ENCODE assay signal across 8 cellular contexts in the genomic region with DNA sequence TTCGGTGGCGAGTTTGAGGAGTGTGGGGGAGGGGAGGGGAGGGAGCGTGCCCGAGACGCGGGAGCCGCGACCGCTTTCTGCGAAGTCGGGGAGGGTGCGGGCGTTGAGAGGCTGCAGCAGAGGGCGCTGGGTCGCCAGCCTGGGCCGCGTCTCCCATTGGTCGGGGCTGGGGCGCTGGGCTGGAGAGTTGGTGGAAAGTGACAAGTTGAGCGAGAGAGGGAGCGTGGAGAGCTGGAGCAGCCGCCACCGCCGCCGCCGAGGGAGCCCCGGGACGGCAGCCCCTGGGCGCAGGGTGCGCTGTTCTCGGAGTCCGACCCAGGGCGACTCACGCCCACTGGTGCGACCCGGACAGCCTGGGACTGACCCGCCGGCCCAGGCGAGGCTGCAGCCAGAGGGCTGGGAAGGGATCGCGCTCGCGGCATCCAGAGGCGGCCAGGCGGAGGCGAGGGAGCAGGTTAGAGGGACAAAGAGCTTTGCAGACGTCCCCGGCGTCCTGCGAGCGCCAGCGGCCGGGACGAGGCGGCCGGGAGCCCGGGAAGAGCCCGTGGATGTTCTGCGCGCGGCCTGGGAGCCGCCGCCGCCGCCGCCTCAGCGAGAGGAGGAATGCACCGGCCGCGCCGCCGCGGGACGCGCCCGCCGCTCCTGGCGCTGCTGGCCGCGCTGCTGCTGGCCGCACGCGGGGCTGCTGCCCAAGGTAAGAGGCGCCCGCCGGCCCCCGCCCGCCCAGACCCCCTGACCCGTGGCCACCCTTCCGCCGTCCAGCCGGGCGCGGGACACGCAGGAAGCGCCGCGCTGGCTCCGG. TPM values are rescaled to one million over a fixed set of nuclear protein-coding genes. Genes with fewer than 3 reads are reported as not detected.
A peak's percentile ranks its signal among the peaks of the same experiment; 100 is the strongest.
DNase-seq lines count a peak whose midpoint lies in the region; TF ChIP-seq lines count a peak whose summit lies in the region.

A gene (plus strand): TSS at position 203 of the 802 bp plus-strand sequence.

- peaks cover 24% of the 10 kb centered on the region for H3K4me1 ChIP-seq in HEK293 (ENCODE audit: control insufficient read depth, insufficient read depth, low read length)

- CTCF ChIA-PET in HEK293 (lab: Yijun Ruan, JAX), result interaction anchor here (0.6 to 2.4 kb wide), 20 partner anchors 10 to 1463 kb away, joined by 3 to 10 read pairs (median 4); no protein-coding TSS in a partner anchor

- no peaks in the 10 kb centered on the region for H3K9me3 ChIP-seq in HEK293 (ENCODE audit: control insufficient read depth, insufficient read depth, low read depth, low read length)
- no peaks in the 10 kb centered on the region for H3K9me3 ChIP-seq in WERI-Rb-1 (ENCODE audit: severe bottlenecking)

- no peaks in the 10 kb centered on the region for H3K36me3 ChIP-seq in HEK293 (ENCODE audit: control insufficient read depth in 2 of 2, insufficient read depth in 1 of 2, low read length in 2 of 2)
- no peaks in the 10 kb centered on the region for H3K36me3 ChIP-seq in WERI-Rb-1
- no peaks in the 10 kb centered on the region for H3K36me3 ChIP-seq in kidney epithelial cell (ENCODE audit: control insufficient read depth, insufficient read depth, low read length)

- TF ChIP-seq CTCF in HEK293 (tag by site-specific recombination; IDR thresholded peaks at IDR 0.05) (peak; percentile 98), WERI-Rb-1 (IDR thresholded peaks at IDR 0.05; ENCODE audit: low read depth, low read length) (peak; percentile 81), kidney epithelial cell (IDR thresholded peaks at IDR 0.05; ENCODE audit: insufficient read depth, low read length, poor library complexity, severe bottlenecking) (peak; percentile 82)

- peak within 1 kb of the TSS; percentile 80 for H3K4me3 ChIP-seq in HEK293 (ENCODE audit: low read depth, low read length)
- H3K4me3 ChIP-seq in WERI-Rb-1 (ENCODE audit: low read depth, low read length), result peak within 1 kb of the TSS; percentile 79
- H3K4me3 ChIP-seq in kidney epithelial cell (ENCODE audit: low read depth, low read length), result peak within 1 kb of the TSS; percentile 76

- peak; percentile 87 for DNase-seq in EL
- DNase-seq in NCI-H1417 (lab: John Stamatoyannopoulos, UW), result peak; percentile 25 to 85 (median 78)
- peak; percentile 93 for DNase-seq in WERI-Rb-1
- peak; percentile 43 for DNase-seq in kidney epithelial cell (ENCODE audit: low read depth)
- peak; percentile 34 to 68 for DNase-seq in stimulated activated CD4-positive, alpha-beta T cell treated with anti-CD3 and anti-CD28 coated beads, Interleukin-12 subunit alpha, Interleukin-12 subunit beta, amount 100 ng/mL, for 24 hours (ENCODE audit: low read depth in 2 of 2)
- DNase-seq in effector CD4-positive, alpha-beta T cell, result no peak

- H3K27me3 ChIP-seq in WERI-Rb-1 (ENCODE audit: insufficient read depth, low read depth, severe bottlenecking), result no peaks in the 10 kb centered on the region
- no peaks in the 10 kb centered on the region for H3K27me3 ChIP-seq in kidney epithelial cell (ENCODE audit: control insufficient read depth, insufficient read depth, low read length)

- POLR2A ChIA-PET in HEK293 (lab: Yijun Ruan, JAX), result interaction anchor here (0.6 kb wide), 1 partner anchor 757 kb away, joined by 4 read pairs; no protein-coding TSS in a partner anchor

- H3K27ac ChIP-seq in HEK293 (ENCODE audit: extremely low read depth, low read depth, low read length) (peak within 1 kb of the TSS; percentile 92), WERI-Rb-1 (peak within 1 kb of the TSS; percentile 63), cingulate gyrus (ENCODE audit: low read depth, low read length) (peak within 1 kb of the TSS; percentile 47)

TF ChIP-seq in HEK293, 187 proteins besides CTCF, POLR2A, EP300 and RAD21 (continues in another document):
- TF ChIP-seq PRDM1 (tag by site-specific recombination; IDR thresholded peaks at IDR 0.05) (peak; percentile 83), ZNF660 (tag by site-specific recombination; IDR thresholded peaks at IDR 0.05) (peak; percentile 86), ZNF664 (tag by site-specific recombination; IDR thresholded peaks at IDR 0.05) (no peak), ZNF366 (tag by site-specific recombination; conservative IDR thresholded peaks at IDR 0.05) (peak; percentile 92), ZNF184 (tag by site-specific recombination; IDR thresholded peaks at IDR 0.05) (no peak), KLF10 (tag by site-specific recombination; IDR thresholded peaks at IDR 0.05) (no peak), ZXDB (tag by site-specific recombination; IDR thresholded peaks at IDR 0.05) (peak; percentile 76), BCL11A (tag by site-specific recombination; IDR thresholded peaks at IDR 0.05; ENCODE audit: low read depth) (no peak), ZNF133 (tag by site-specific recombination; IDR thresholded peaks at IDR 0.05) (no peak), ZNF274 (IDR thresholded peaks at IDR 0.05; ENCODE audit: low read length) (no peak), ZNF274 (tag by site-specific recombination; IDR thresholded peaks at IDR 0.05; ENCODE audit: borderline replicate concordance) (no peak), ZNF341 (tag by site-specific recombination; IDR thresholded peaks at IDR 0.05; ENCODE audit: low read depth) (peak; percentile 92), ZBTB20 (tag by site-specific recombination; IDR thresholded peaks at IDR 0.05) (peak; percentile 92), KLF7 (tag by site-specific recombination; IDR thresholded peaks at IDR 0.05; ENCODE audit: borderline replicate concordance) (no peak), ZNF626 (tag by site-specific recombination; IDR thresholded peaks at IDR 0.05) (no peak), ZNF426 (tag by site-specific recombination; IDR thresholded peaks at IDR 0.05) (no peak)
- TF ChIP-seq, protein P1, sequence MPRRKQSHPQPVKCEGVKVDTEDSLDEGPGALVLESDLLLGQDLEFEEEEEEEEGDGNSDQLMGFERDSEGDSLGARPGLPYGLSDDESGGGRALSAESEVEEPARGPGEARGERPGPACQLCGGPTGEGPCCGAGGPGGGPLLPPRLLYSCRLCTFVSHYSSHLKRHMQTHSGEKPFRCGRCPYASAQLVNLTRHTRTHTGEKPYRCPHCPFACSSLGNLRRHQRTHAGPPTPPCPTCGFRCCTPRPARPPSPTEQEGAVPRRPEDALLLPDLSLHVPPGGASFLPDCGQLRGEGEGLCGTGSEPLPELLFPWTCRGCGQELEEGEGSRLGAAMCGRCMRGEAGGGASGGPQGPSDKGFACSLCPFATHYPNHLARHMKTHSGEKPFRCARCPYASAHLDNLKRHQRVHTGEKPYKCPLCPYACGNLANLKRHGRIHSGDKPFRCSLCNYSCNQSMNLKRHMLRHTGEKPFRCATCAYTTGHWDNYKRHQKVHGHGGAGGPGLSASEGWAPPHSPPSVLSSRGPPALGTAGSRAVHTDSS (tag by site-specific recombination; IDR thresholded peaks at IDR 0.05), result no peak
- TF ChIP-seq, protein P2, sequence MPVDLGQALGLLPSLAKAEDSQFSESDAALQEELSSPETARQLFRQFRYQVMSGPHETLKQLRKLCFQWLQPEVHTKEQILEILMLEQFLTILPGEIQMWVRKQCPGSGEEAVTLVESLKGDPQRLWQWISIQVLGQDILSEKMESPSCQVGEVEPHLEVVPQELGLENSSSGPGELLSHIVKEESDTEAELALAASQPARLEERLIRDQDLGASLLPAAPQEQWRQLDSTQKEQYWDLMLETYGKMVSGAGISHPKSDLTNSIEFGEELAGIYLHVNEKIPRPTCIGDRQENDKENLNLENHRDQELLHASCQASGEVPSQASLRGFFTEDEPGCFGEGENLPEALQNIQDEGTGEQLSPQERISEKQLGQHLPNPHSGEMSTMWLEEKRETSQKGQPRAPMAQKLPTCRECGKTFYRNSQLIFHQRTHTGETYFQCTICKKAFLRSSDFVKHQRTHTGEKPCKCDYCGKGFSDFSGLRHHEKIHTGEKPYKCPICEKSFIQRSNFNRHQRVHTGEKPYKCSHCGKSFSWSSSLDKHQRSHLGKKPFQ (tag by site-specific recombination; IDR thresholded peaks at IDR 0.05), result no peak
- TF ChIP-seq, protein P3, sequence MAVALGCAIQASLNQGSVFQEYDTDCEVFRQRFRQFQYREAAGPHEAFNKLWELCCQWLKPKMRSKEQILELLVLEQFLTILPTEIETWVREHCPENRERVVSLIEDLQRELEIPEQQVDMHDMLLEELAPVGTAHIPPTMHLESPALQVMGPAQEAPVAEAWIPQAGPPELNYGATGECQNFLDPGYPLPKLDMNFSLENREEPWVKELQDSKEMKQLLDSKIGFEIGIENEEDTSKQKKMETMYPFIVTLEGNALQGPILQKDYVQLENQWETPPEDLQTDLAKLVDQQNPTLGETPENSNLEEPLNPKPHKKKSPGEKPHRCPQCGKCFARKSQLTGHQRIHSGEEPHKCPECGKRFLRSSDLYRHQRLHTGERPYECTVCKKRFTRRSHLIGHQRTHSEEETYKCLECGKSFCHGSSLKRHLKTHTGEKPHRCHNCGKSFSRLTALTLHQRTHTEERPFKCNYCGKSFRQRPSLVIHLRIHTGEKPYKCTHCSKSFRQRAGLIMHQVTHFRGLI (tag by site-specific recombination; IDR thresholded peaks at IDR 0.05), result no peak; the same call in none of the 2 replicates
- TF ChIP-seq, protein P4, sequence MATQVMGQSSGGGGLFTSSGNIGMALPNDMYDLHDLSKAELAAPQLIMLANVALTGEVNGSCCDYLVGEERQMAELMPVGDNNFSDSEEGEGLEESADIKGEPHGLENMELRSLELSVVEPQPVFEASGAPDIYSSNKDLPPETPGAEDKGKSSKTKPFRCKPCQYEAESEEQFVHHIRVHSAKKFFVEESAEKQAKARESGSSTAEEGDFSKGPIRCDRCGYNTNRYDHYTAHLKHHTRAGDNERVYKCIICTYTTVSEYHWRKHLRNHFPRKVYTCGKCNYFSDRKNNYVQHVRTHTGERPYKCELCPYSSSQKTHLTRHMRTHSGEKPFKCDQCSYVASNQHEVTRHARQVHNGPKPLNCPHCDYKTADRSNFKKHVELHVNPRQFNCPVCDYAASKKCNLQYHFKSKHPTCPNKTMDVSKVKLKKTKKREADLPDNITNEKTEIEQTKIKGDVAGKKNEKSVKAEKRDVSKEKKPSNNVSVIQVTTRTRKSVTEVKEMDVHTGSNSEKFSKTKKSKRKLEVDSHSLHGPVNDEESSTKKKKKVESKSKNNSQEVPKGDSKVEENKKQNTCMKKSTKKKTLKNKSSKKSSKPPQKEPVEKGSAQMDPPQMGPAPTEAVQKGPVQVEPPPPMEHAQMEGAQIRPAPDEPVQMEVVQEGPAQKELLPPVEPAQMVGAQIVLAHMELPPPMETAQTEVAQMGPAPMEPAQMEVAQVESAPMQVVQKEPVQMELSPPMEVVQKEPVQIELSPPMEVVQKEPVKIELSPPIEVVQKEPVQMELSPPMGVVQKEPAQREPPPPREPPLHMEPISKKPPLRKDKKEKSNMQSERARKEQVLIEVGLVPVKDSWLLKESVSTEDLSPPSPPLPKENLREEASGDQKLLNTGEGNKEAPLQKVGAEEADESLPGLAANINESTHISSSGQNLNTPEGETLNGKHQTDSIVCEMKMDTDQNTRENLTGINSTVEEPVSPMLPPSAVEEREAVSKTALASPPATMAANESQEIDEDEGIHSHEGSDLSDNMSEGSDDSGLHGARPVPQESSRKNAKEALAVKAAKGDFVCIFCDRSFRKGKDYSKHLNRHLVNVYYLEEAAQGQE (tag by site-specific recombination; IDR thresholded peaks at IDR 0.05), result peak; percentile 70; the same call in 1 of the 2 replicates

RNA-seq across cellular contexts. Expression of the gene that starts here (rescaled TPM):
- total RNA-seq in kidney epithelial cell, result 18.6 and 21.5 TPM in 2 replicates
